19 cellular contexts compared by ENCODE assay signal in genomic region chr15:77474310-77474986, GRCh38. TPM values are rescaled to one million over a fixed set of nuclear protein-coding genes. Genes with fewer than 3 reads are reported as not detected.
DNase-seq lines count a peak whose midpoint lies in the region; ATAC-seq and TF ChIP-seq lines count a peak whose summit lies in the region.
"Had no signal": no experiment of that assay in that cellular context is flagged by ENCODE, and none has a peak within 500 bp of the region (broad histone marks: within the 10 kb centered on the region; RNA-seq: fewer than 3 reads in every experiment).

No MANE protein-coding gene starts in this region.

- ATAC-seq in left lung (peak; percentile 93), HG03521 (IDR thresholded peaks at IDR 0.05; ENCODE audit: unreplicated experiment) (no peak), HG02678 (IDR thresholded peaks at IDR 0.05; ENCODE audit: unreplicated experiment) (no peak)
- no peak for ATAC-seq in naive thymus-derived CD4-positive, alpha-beta T cell
- ATAC-seq: K562 had no signal

- H3K4me3 Mint-ChIP-seq in naive thymus-derived CD4-positive, alpha-beta T cell, result no peak overlapping the region
- H3K4me3 Mint-ChIP-seq: mesothelial cell of epicardium; neural crest cell; T-helper 1 cell treated with Interleukin-12 subunit alpha and Interleukin-12 subunit beta and Interleukin-4 antibody, amounts not matched to agents 30 μg/mL and 1 μg/mL, for 36 hours had no signal

- intact Hi-C loops in left lung (cut with DNase I), result no loop called here
- intact Hi-C loops in naive thymus-derived CD4-positive, alpha-beta T cell (cut with micrococcal nuclease), result loop anchor here in 1 of 2 donors (5.0 kb wide), 1 partner anchor 42 kb away; no protein-coding TSS in a partner anchor

- no peaks in the 10 kb centered on the region for H3K27me3 Mint-ChIP-seq in naive thymus-derived CD4-positive, alpha-beta T cell

- no peaks in the 10 kb centered on the region for H3K27me3 ChIP-seq in left lung
- H3K27me3 ChIP-seq in naive thymus-derived CD4-positive, alpha-beta T cell (ENCODE audit: control insufficient read depth in 2 of 2, insufficient read depth in 2 of 2, low read length in 2 of 2), result no peaks in the 10 kb centered on the region
- H3K27me3 ChIP-seq: breast epithelium, SJCRH30, uterus had no signal

- POLR2A ChIA-PET in naive thymus-derived CD4-positive, alpha-beta T cell (lab: Charles Lee), result no interaction called here

- peaks cover 0 to 49% of the 10 kb centered on the region in 2 donors for H3K36me3 ChIP-seq in left lung
- peaks cover 0 to 59% (median 0%) of the 10 kb centered on the region in 3 experiments for H3K36me3 ChIP-seq in naive thymus-derived CD4-positive, alpha-beta T cell (ENCODE audit: control insufficient read depth in 2 of 3, insufficient read depth in 3 of 3, low read length in 3 of 3)
- H3K36me3 ChIP-seq: breast epithelium, uterus had no signal

- peak overlapping the region in 2 of 9 donors; percentile 46 to 64 for H3K27ac Mint-ChIP-seq in naive thymus-derived CD4-positive, alpha-beta T cell
- H3K27ac Mint-ChIP-seq: mesothelial cell of epicardium; T-helper 1 cell treated with Interleukin-12 subunit alpha and Interleukin-12 subunit beta and Interleukin-4 antibody, amounts not matched to agents 30 μg/mL and 1 μg/mL, for 36 hours had no signal

- peaks cover 0 to 5% (median 0%) of the 10 kb centered on the region in 7 donors for H3K4me1 Mint-ChIP-seq in naive thymus-derived CD4-positive, alpha-beta T cell
- H3K4me1 Mint-ChIP-seq: mesothelial cell of epicardium had no signal

- H3K27ac ChIP-seq in left lung, result peak overlapping the region; percentile 37 to 57
- no peak overlapping the region for H3K27ac ChIP-seq in naive thymus-derived CD4-positive, alpha-beta T cell (ENCODE audit: low read depth, low read length)
- H3K27ac ChIP-seq: breast epithelium, SJCRH30, uterus had no signal

- peak; percentile 26 for DNase-seq in COR-L47 (lab: John Stamatoyannopoulos, UW)
- peak; percentile 23 for DNase-seq in NCI-H1105 (lab: John Stamatoyannopoulos, UW)
- peak; percentile 63 for DNase-seq in NCI-H69 (lab: John Stamatoyannopoulos, UW)
- DNase-seq in left lung, result no peak
- DNase-seq in NCI-H128 (lab: John Stamatoyannopoulos, UW; ENCODE audit: unreplicated experiment), result no peak
- no peak for DNase-seq in naive thymus-derived CD4-positive, alpha-beta T cell
- DNase-seq: activated gamma-delta T cell; HCEC 1CT; NCI-H526 treated with DMSO at 0.1 percent for 48 hours; SJCRH30; stimulated activated CD8-positive, alpha-beta memory T cell treated with anti-CD3 and anti-CD28 coated beads, Interleukin-4, amount 100 ng/mL, for 48 hours; uterus had no signal

- no peaks in the 10 kb centered on the region for H3K9me3 ChIP-seq in left lung
- H3K9me3 ChIP-seq in naive thymus-derived CD4-positive, alpha-beta T cell (ENCODE audit: control insufficient read depth in 2 of 3, low read length in 3 of 3), result no peaks in the 10 kb centered on the region
- H3K9me3 ChIP-seq: breast epithelium, SJCRH30, uterus had no signal

- CTCF ChIA-PET in naive thymus-derived CD4-positive, alpha-beta T cell (lab: Charles Lee), result no interaction called here

- H3K36me3 Mint-ChIP-seq in naive thymus-derived CD4-positive, alpha-beta T cell, result peaks cover 13 to 54% (median 33%) of the 10 kb centered on the region in 5 donors

- H3K4me1 ChIP-seq in left lung, result peaks cover 9 to 10% of the 10 kb centered on the region in 2 donors
- H3K4me1 ChIP-seq in naive thymus-derived CD4-positive, alpha-beta T cell (ENCODE audit: control insufficient read depth in 2 of 2, insufficient read depth in 2 of 2, low read length in 2 of 2), result no peaks in the 10 kb centered on the region
- H3K4me1 ChIP-seq: breast epithelium, SJCRH30, uterus had no signal

- H3K9me3 Mint-ChIP-seq in naive thymus-derived CD4-positive, alpha-beta T cell, result no peaks in the 10 kb centered on the region
- H3K9me3 Mint-ChIP-seq: mesothelial cell of epicardium; T-helper 1 cell treated with Interleukin-12 subunit alpha and Interleukin-12 subunit beta and Interleukin-4 antibody, amounts not matched to agents 30 μg/mL and 1 μg/mL, for 36 hours had no signal

- no peak overlapping the region for H3K4me3 ChIP-seq in left lung
- H3K4me3 ChIP-seq in naive thymus-derived CD4-positive, alpha-beta T cell (ENCODE audit: low read length), result no peak overlapping the region
- H3K4me3 ChIP-seq: breast epithelium, K562, SJCRH30, uterus had no signal

- TF ChIP-seq CTCF in left lung (IDR thresholded peaks at IDR 0.05), result no peak

RNA-seq across cellular contexts. Expression of gene HMG20A, which starts 53.8 kb away (rescaled TPM):
- 10 to 100 TPM; 34.9 to 40.3 TPM for total RNA-seq in left lung
- total RNA-seq in naive thymus-derived CD4-positive, alpha-beta T cell, result 10 to 100 TPM; 35.7 to 61.1 (median 52.1) TPM
- polyA plus RNA-seq in naive thymus-derived CD4-positive, alpha-beta T cell, result 10 to 100 TPM; 26.9 to 35.2 TPM

RNA-seq across cellular contexts. Expression of gene PEAK1, which starts 54.5 kb away (rescaled TPM):
- total RNA-seq in left lung, result 10 to 100 TPM; 84.2 to 86.9 TPM
- 10 to 100 TPM; 11.1 to 31.0 (median 15.0) TPM for total RNA-seq in naive thymus-derived CD4-positive, alpha-beta T cell
- 1 to 10 TPM; 1.2 to 1.8 TPM for polyA plus RNA-seq in naive thymus-derived CD4-positive, alpha-beta T cell

Comparison
In these comparisons a context has a peak if more than half of its experiments do, and no peak if none do; other contexts are left out.
1. DNase-seq: peak in COR-L47 (single experiment), NCI-H1105 (single experiment) and NCI-H69 (single experiment); none in left lung (0 of 2), NCI-H128 (single experiment) and naive thymus-derived CD4-positive, alpha-beta T cell (0 of 9).